In genomic region chr18:78650926-78651325, GRCh38 we compare ENCODE assay signal across 23 cellular contexts.
"Had no signal": no experiment of that assay in that cellular context is flagged by ENCODE, and none has a peak within 500 bp of the region (broad histone marks: within the 10 kb centered on the region; RNA-seq: fewer than 3 reads in every experiment).

No MANE protein-coding gene starts in this region.

- H3K4me1 Mint-ChIP-seq: memory B cell; stimulated activated memory B cell treated with anti-CD40 and anti-IgM and Interleukin-4, amounts not matched to agents 10 μg/mL and 1 μg/mL and 100 μg/mL, for 72 hours had no signal

- H3K4me3 ChIP-seq: heart left ventricle, left ventricle myocardium inferior, pancreas, right atrium auricular region, right lobe of liver, smooth muscle cell, tibial nerve, uterus had no signal

- H3K27me3 Mint-ChIP-seq: memory B cell; stimulated activated naive CD8-positive, alpha-beta T cell treated with anti-CD3 and anti-CD28 coated beads, Interleukin-15, Interleukin-2, amounts not matched to agents 100 ng/mL and 50 ng/mL, for 24 hours; type B pancreatic cell had no signal

- H3K9me3 Mint-ChIP-seq: memory B cell had no signal

- ATAC-seq: heart left ventricle; left colon; naive thymus-derived CD8-positive, alpha-beta T cell; pancreas; stimulated activated memory B cell treated with anti-CD40 and anti-IgM and Interleukin-4, amounts not matched to agents 10 μg/mL and 1 μg/mL and 100 μg/mL, for 72 hours had no signal

- H3K4me1 ChIP-seq: heart left ventricle, left ventricle myocardium inferior, pancreas, right atrium auricular region, right lobe of liver, tibial nerve, uterus had no signal

- H3K27ac ChIP-seq: heart left ventricle, left ventricle myocardium inferior, pancreas, right atrium auricular region, right lobe of liver, tibial nerve, uterus had no signal

- H3K36me3 ChIP-seq: heart left ventricle, left ventricle myocardium inferior, pancreas, right atrium auricular region, right lobe of liver, tibial nerve, uterus had no signal

- H3K4me2 ChIP-seq: smooth muscle cell had no signal

- H3K27me3 ChIP-seq: heart left ventricle, pancreas, right atrium auricular region, right lobe of liver, tibial nerve, uterus had no signal

- H3K4me3 Mint-ChIP-seq: immature natural killer cell; memory B cell; naive thymus-derived CD8-positive, alpha-beta T cell; stimulated activated memory B cell treated with anti-CD40 and anti-IgM and Interleukin-4, amounts not matched to agents 10 μg/mL and 1 μg/mL and 100 μg/mL, for 72 hours; stimulated activated naive CD8-positive, alpha-beta T cell treated with anti-CD3 and anti-CD28 coated beads, Interleukin-15, Interleukin-2, amounts not matched to agents 100 ng/mL and 50 ng/mL, for 24 hours; type B pancreatic cell had no signal

- H3K9me3 ChIP-seq: pancreas, right lobe of liver, uterus had no signal

- H3K36me3 Mint-ChIP-seq: memory B cell; stimulated activated memory B cell treated with anti-CD40 and anti-IgM and Interleukin-4, amounts not matched to agents 10 μg/mL and 1 μg/mL and 100 μg/mL, for 72 hours had no signal

- DNase-seq: glutamatergic neuron; heart left ventricle; hypothalamus; immature natural killer cell; kidney; left colon; left ventricle myocardium inferior; naive thymus-derived CD8-positive, alpha-beta T cell; pancreas; right lobe of liver; stimulated activated CD4-positive, alpha-beta T cell treated with anti-CD3 and anti-CD28 coated beads, Interleukin-1b, Interleukin-23, amount 100 ng/mL, for 48 hours; stimulated activated CD4-positive, alpha-beta T cell treated with anti-CD3 and anti-CD28 coated beads, Interleukin-2, amount 100 ng/mL, for 48 hours; stimulated activated CD4-positive, alpha-beta T cell treated with anti-CD3 and anti-CD28 coated beads, Interleukin-4, amount 100 ng/mL, for 4 hours; stimulated activated CD8-positive, alpha-beta memory T cell treated with anti-CD3 and anti-CD28 coated beads, Interleukin-4, amount 100 ng/mL, for 48 hours; substantia nigra; uterus had no signal

- H3K27ac Mint-ChIP-seq: immature natural killer cell; memory B cell; naive thymus-derived CD8-positive, alpha-beta T cell; stimulated activated memory B cell treated with anti-CD40 and anti-IgM and Interleukin-4, amounts not matched to agents 10 μg/mL and 1 μg/mL and 100 μg/mL, for 72 hours; stimulated activated naive CD8-positive, alpha-beta T cell treated with anti-CD3 and anti-CD28 coated beads, Interleukin-15, Interleukin-2, amounts not matched to agents 100 ng/mL and 50 ng/mL, for 24 hours; type B pancreatic cell had no signal
